In the genomic region with DNA sequence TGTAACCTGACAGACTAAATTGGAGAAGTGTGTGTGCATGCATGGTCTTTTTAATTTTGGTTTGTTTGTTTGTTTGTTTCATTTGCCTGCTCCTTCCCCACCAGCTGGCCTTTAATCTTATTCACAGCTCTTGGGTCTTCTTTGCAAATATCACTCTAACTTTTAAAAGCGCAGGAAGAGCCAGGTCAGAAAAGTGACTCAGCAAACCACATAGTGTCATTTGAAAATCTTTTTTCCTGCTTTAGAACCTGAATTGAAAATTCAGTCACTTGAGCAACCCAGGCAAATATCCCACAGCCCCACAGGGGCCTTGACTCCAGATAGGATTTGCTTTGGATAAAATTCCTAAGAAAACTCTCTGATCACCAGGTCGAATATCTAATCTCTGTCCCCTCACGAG, we compare ENCODE assay signal across 32 cellular contexts. TPM values are rescaled to one million over a fixed set of nuclear protein-coding genes. Genes with fewer than 3 reads are reported as not detected.
A peak's percentile ranks its signal among the peaks of the same experiment; 100 is the strongest.
DNase-seq lines count a peak whose midpoint lies in the region; FAIRE-seq and TF ChIP-seq lines count a peak whose summit lies in the region.
"Had no signal": no experiment of that assay in that cellular context is flagged by ENCODE, and none has a peak within 500 bp of the region (broad histone marks: within the 10 kb centered on the region; RNA-seq: fewer than 3 reads in every experiment).

No MANE protein-coding gene starts in this region.

- no peak overlapping the region for H3K4me3 Mint-ChIP-seq in CD14-positive monocyte
- H3K4me3 Mint-ChIP-seq: activated CD8-positive, alpha-beta T cell treated with anti-CD3 and anti-CD28 coated beads for 36 hours; activated naive CD8-positive, alpha-beta T cell; CD4-positive, alpha-beta T cell; H9; nephron progenitor cell had no signal

- H3K27me3 ChIP-seq in KMS-11 (ENCODE audit: insufficient read depth, low read depth), result no peaks in the 10 kb centered on the region
- H3K27me3 ChIP-seq: ovary had no signal

- TF ChIP-seq CTCF in KMS-11 (conservative IDR thresholded peaks at IDR 0.05; ENCODE audit: low read depth, low read length), result no peak
- TF ChIP-seq CTCF in CD14-positive monocyte (IDR thresholded peaks at IDR 0.05), result no peak

- no peak overlapping the region for H2AFZ ChIP-seq in KMS-11 (ENCODE audit: low read depth)

- peak overlapping the region in 2 of 7 donors; percentile 4 to 63 for H3K27ac Mint-ChIP-seq in CD14-positive monocyte
- H3K27ac Mint-ChIP-seq: activated CD8-positive, alpha-beta T cell treated with anti-CD3 and anti-CD28 coated beads for 36 hours; activated naive CD8-positive, alpha-beta T cell; CD4-positive, alpha-beta T cell; H9; nephron progenitor cell had no signal

- DNase-seq in ELR (ENCODE audit: low read depth), result peak; percentile 24
- peak; percentile 4 for DNase-seq in RCC 7860 (ENCODE audit: low spot score)
- DNase-seq in kidney tubule cell (ENCODE audit: low spot score), result peak; percentile 24
- DNase-seq in cerebellar cortex (ENCODE audit: low spot score), result no peak
- no peak for DNase-seq in posterior vena cava (ENCODE audit: low spot score)
- no peak for DNase-seq in CD14-positive monocyte (ENCODE audit: low spot score)
- DNase-seq: activated CD8-positive, alpha-beta T cell treated with anti-CD3 and anti-CD28 coated beads for 36 hours; activated T-cell treated with anti-CD3 and anti-CD28 coated beads for 4 hours; anterior cingulate cortex; CD4-positive, alpha-beta T cell; effector memory CD4-positive, alpha-beta T cell; EL; erythroblast; H9; head of caudate nucleus; lower lobe of right lung; NCI-H1092 treated with DMSO at 0.1 percent for 48 hours; NCI-H187; NCI-H2171; NCI-H510A; nephron progenitor cell; ovary; SJCRH30; stimulated activated CD4-positive, alpha-beta T cell treated with anti-CD3 and anti-CD28 coated beads, Interleukin-2, amount 100 ng/mL, for 48 hours; T1000; upper lobe of left lung had no signal

- peaks cover 77% of the 10 kb centered on the region for H3K4me1 Mint-ChIP-seq in CD14-positive monocyte

- H3K27ac ChIP-seq in KMS-11, result peak overlapping the region; percentile 11; the same call in 1 of the 2 replicates
- H3K27ac ChIP-seq: coronary artery, lower lobe of right lung, ovary, SJCRH30, upper lobe of left lung had no signal

- H3K27me3 Mint-ChIP-seq in CD14-positive monocyte (ENCODE audit: low read depth in 3 of 3), result peaks cover 28 to 40% (median 40%) of the 10 kb centered on the region in 3 donors

- 0 out of 2 replicates have a peak overlapping the region, but pooled peaks have one; percentile 7 for H3K4me2 ChIP-seq in KMS-11

- H3K4me3 ChIP-seq in KMS-11 (IDR thresholded peaks at IDR 0.05; ENCODE audit: insufficient read depth, low read depth, low read length), result no peak overlapping the region
- H3K4me3 ChIP-seq: coronary artery, lower lobe of right lung, ovary, SJCRH30, upper lobe of left lung had no signal

- H3K36me3 ChIP-seq in KMS-11 (ENCODE audit: insufficient read depth), result no peaks in the 10 kb centered on the region
- H3K36me3 ChIP-seq: lower lobe of right lung, ovary, SJCRH30, upper lobe of left lung had no signal

- intact Hi-C loops in posterior vena cava (cut with DNase I), result no loop called here
- intact Hi-C loops in CD14-positive monocyte (cut with micrococcal nuclease), result loop anchor here (5.0 to 10.0 kb wide), 2 partner anchors 54 to 158 kb away; partner anchors contain the start of genes LAMP2 (in 1 of the 2) and ZBTB33 (in 1 of the 2)

- FAIRE-seq in RCC 7860 (lab: Jason Lieb, UNC), result peak; percentile 73
- FAIRE-seq: D721Med had no signal

- H3K9ac ChIP-seq in KMS-11, result no peak overlapping the region

- H3K79me2 ChIP-seq in KMS-11 (ENCODE audit: insufficient read depth, low read depth), result no peaks in the 10 kb centered on the region

- peaks cover 60% of the 10 kb centered on the region for H3K4me1 ChIP-seq in KMS-11 (ENCODE audit: low read depth, poor library complexity, severe bottlenecking)
- H3K4me1 ChIP-seq: SJCRH30 had no signal

- H3K36me3 Mint-ChIP-seq in CD14-positive monocyte, result peaks cover 0 to 6% of the 10 kb centered on the region in 2 donors
- H3K36me3 Mint-ChIP-seq: activated naive CD8-positive, alpha-beta T cell had no signal

- H3K9me3 Mint-ChIP-seq in CD14-positive monocyte, result peaks cover 0 to 26% (median 11%) of the 10 kb centered on the region in 7 donors
- H3K9me3 Mint-ChIP-seq: activated CD8-positive, alpha-beta T cell treated with anti-CD3 and anti-CD28 coated beads for 36 hours; CD4-positive, alpha-beta T cell had no signal

- no peaks in the 10 kb centered on the region for H4K20me1 ChIP-seq in KMS-11 (ENCODE audit: insufficient read depth)

RNA-seq across cellular contexts. Expression of gene TMEM255A, which starts 4.6 kb away (rescaled TPM):
- 1 to 10 TPM; 1.6 to 6.3 TPM for total RNA-seq in posterior vena cava
- polyA plus RNA-seq in CD14-positive monocyte, result 1 to 10 TPM in 1 of 2 donors, under 1 TPM in 1; 0.10 to 1.2 TPM
- total RNA-seq: activated CD8-positive, alpha-beta T cell treated with anti-CD3 and anti-CD28 coated beads for 36 hours; CD4-positive, alpha-beta T cell; kidney epithelial cell had no signal

RNA-seq across cellular contexts. Expression of gene ATP1B4, which starts 55.2 kb away (rescaled TPM):
- total RNA-seq in posterior vena cava, result not detected
- polyA plus RNA-seq in CD14-positive monocyte, result not detected
- total RNA-seq: activated CD8-positive, alpha-beta T cell treated with anti-CD3 and anti-CD28 coated beads for 36 hours; CD4-positive, alpha-beta T cell; H9; kidney epithelial cell; lower lobe of right lung; mononuclear cell; ovary; SJCRH30; upper lobe of left lung had no signal
- polyA plus RNA-seq: ovary had no signal

RNA-seq across cellular contexts. Expression of gene ZBTB33, which starts 56.0 kb away (rescaled TPM):
- total RNA-seq in posterior vena cava, result 1 to 10 TPM; 7.4 to 7.8 TPM
- polyA plus RNA-seq in CD14-positive monocyte, result 10 to 100 TPM in 1 of 2 donors, 1 to 10 TPM in 1; 8.6 to 10.6 TPM

Comparison
In these comparisons a context has a peak if more than half of its experiments do, and no peak if none do; other contexts are left out.
1. DNase-seq: peak in ELR (single experiment), RCC 7860 (single experiment) and kidney tubule cell (single experiment); none in cerebellar cortex (single experiment), posterior vena cava (single experiment) and CD14-positive monocyte (single experiment).
2. intact Hi-C loops: an anchor here in CD14-positive monocyte (5.0 to 10.0 kb wide); none called in posterior vena cava.